In genomic region chr4:621296-622070, GRCh38 we compare ENCODE assay signal across 22 cellular contexts. TPM values are rescaled to one million over a fixed set of nuclear protein-coding genes. Genes with fewer than 3 reads are reported as not detected.
"Had no signal": no experiment of that assay in that cellular context is flagged by ENCODE, and none has a peak within 500 bp of the region (broad histone marks: within the 10 kb centered on the region; RNA-seq: fewer than 3 reads in every experiment).

No MANE protein-coding gene starts in this region.

- H3K9me3 ChIP-seq: esophagus muscularis mucosa, gastroesophageal sphincter, heart left ventricle, tibial artery, vagina had no signal

- H3K4me3 Mint-ChIP-seq: activated naive CD4-positive, alpha-beta T cell treated with anti-CD3 and anti-CD28 coated beads, Interleukin-2, amount 10 ng/mL, durations not matched to agents 7 days and 5 days; activated naive CD8-positive, alpha-beta T cell treated with anti-CD3 and anti-CD28 coated beads, Interleukin-2, amount 50 U/mL, for 24 hours; central memory CD8-positive, alpha-beta T cell; naive thymus-derived CD8-positive, alpha-beta T cell; stimulated activated naive B cell treated with anti-CD40 and anti-IgM and Interleukin-4, amounts not matched to agents 10 μg/mL and 1 μg/mL and 100 μg/mL, for 72 hours had no signal

- H3K27ac ChIP-seq: brain microvascular endothelial cell, esophagus muscularis mucosa, gastroesophageal sphincter, heart left ventricle, parathyroid adenoma, tibial artery, vagina had no signal

- H3K27me3 ChIP-seq: brain microvascular endothelial cell, vagina had no signal

- H3K36me3 Mint-ChIP-seq: activated naive CD4-positive, alpha-beta T cell treated with anti-CD3 and anti-CD28 coated beads, Interleukin-2, amount 10 ng/mL, durations not matched to agents 7 days and 5 days; naive thymus-derived CD8-positive, alpha-beta T cell had no signal

- H3K4me1 Mint-ChIP-seq: activated naive CD4-positive, alpha-beta T cell treated with anti-CD3 and anti-CD28 coated beads, Interleukin-2, amount 10 ng/mL, durations not matched to agents 7 days and 5 days; activated naive CD8-positive, alpha-beta T cell treated with anti-CD3 and anti-CD28 coated beads, Interleukin-2, amount 50 U/mL, for 24 hours; central memory CD8-positive, alpha-beta T cell; stimulated activated naive B cell treated with anti-CD40 and anti-IgM and Interleukin-4, amounts not matched to agents 10 μg/mL and 1 μg/mL and 100 μg/mL, for 72 hours had no signal

- H3K27me3 Mint-ChIP-seq: activated naive CD4-positive, alpha-beta T cell treated with anti-CD3 and anti-CD28 coated beads, Interleukin-2, amount 10 ng/mL, durations not matched to agents 7 days and 5 days had no signal

- H3K36me3 ChIP-seq: brain microvascular endothelial cell, esophagus muscularis mucosa, gastroesophageal sphincter, heart left ventricle, tibial artery, vagina had no signal

- H3K27ac Mint-ChIP-seq: activated naive CD4-positive, alpha-beta T cell treated with anti-CD3 and anti-CD28 coated beads, Interleukin-2, amount 10 ng/mL, durations not matched to agents 7 days and 5 days; activated naive CD8-positive, alpha-beta T cell treated with anti-CD3 and anti-CD28 coated beads, Interleukin-2, amount 50 U/mL, for 24 hours; naive thymus-derived CD8-positive, alpha-beta T cell; stimulated activated naive B cell treated with anti-CD40 and anti-IgM and Interleukin-4, amounts not matched to agents 10 μg/mL and 1 μg/mL and 100 μg/mL, for 72 hours had no signal

- H3K9ac ChIP-seq: parathyroid adenoma had no signal

- H3K4me1 ChIP-seq: esophagus muscularis mucosa, gastroesophageal sphincter, heart left ventricle, parathyroid adenoma, tibial artery, vagina had no signal

- ATAC-seq: activated naive CD8-positive, alpha-beta T cell treated with anti-CD3 and anti-CD28 coated beads, Interleukin-2, amount 50 U/mL, for 24 hours; gastroesophageal sphincter; heart left ventricle; naive thymus-derived CD8-positive, alpha-beta T cell; stimulated activated naive B cell treated with anti-CD40 and anti-IgM and Interleukin-4, amounts not matched to agents 10 μg/mL and 1 μg/mL and 100 μg/mL, for 72 hours had no signal

- H3K9me3 Mint-ChIP-seq: activated naive CD8-positive, alpha-beta T cell treated with anti-CD3 and anti-CD28 coated beads, Interleukin-2, amount 50 U/mL, for 24 hours; central memory CD8-positive, alpha-beta T cell; naive thymus-derived CD8-positive, alpha-beta T cell had no signal

- DNase-seq: activated naive CD4-positive, alpha-beta T cell treated with anti-CD3 and anti-CD28 coated beads, Interleukin-2, amount 10 ng/mL, durations not matched to agents 7 days and 5 days; activated naive CD8-positive, alpha-beta T cell treated with anti-CD3 and anti-CD28 coated beads, Interleukin-2, amount 50 U/mL, for 24 hours; anterior cingulate cortex; brain microvascular endothelial cell; cortex of kidney; effector CD8-positive, alpha-beta T cell; naive thymus-derived CD8-positive, alpha-beta T cell; stimulated activated naive B cell treated with anti-CD40 and anti-IgM and Interleukin-4, amounts not matched to agents 10 μg/mL and 1 μg/mL and 100 μg/mL, for 72 hours; T1000 had no signal

- H3K4me3 ChIP-seq: esophagus muscularis mucosa, gastroesophageal sphincter, heart left ventricle, tibial artery, vagina had no signal

RNA-seq across cellular contexts. Expression of gene TMEM271, which starts 45.4 kb away (rescaled TPM):
- total RNA-seq: activated CD8-positive, alpha-beta memory T cell treated with anti-CD3 and anti-CD28 coated beads for 36 hours; endothelial cell of umbilical vein; heart left ventricle; kidney epithelial cell; liver; mucosa of gallbladder; naive thymus-derived CD8-positive, alpha-beta T cell; T-helper 1 cell treated with Interleukin-12 subunit alpha and Interleukin-12 subunit beta and Interleukin-4 antibody, amounts not matched to agents 30 ng/mL and 1 ng/mL, for 36 hours had no signal
- polyA plus RNA-seq: endothelial cell of umbilical vein; heart left ventricle; liver; naive thymus-derived CD8-positive, alpha-beta T cell had no signal
